ENCODE assay signal across 21 cellular contexts in the genomic region with DNA sequence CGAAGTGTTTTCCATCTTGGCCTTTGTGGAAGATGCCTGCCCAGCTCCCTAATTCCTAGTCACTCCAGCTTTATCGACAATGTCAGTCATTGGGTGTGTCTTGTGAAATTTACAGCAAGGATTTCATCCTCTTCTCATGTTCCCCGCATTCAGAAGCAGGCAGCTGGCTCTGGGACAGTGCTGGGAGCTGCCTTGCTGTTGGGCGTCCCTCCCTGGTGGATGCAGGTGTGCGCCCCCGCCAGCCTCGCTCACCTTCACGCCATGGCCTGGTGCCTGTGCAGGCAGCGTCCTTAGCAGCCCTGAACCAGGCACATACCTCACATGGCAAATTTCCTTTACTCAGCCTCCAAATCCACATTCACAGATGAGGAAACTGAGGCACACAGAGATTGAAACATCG. TPM values are rescaled to one million over a fixed set of nuclear protein-coding genes. Genes with fewer than 3 reads are reported as not detected.
DNase-seq lines count a peak whose midpoint lies in the region; ATAC-seq and TF ChIP-seq lines count a peak whose summit lies in the region.
"Had no signal": no experiment of that assay in that cellular context is flagged by ENCODE, and none has a peak within 500 bp of the region (broad histone marks: within the 10 kb centered on the region; RNA-seq: fewer than 3 reads in every experiment).

No MANE protein-coding gene starts in this region.

- no peak overlapping the region for H3K4ac ChIP-seq in neuronal stem cell (ENCODE audit: low read length)

- peaks cover 20% of the 10 kb centered on the region for H3K36me3 Mint-ChIP-seq in glutamatergic neuron (ENCODE audit: unreplicated experiment)

- no peak overlapping the region for H3K23ac ChIP-seq in neuronal stem cell (ENCODE audit: low read depth, low read length, poor library complexity)

- H3K4me3 Mint-ChIP-seq in glutamatergic neuron (ENCODE audit: unreplicated experiment): peak overlapping the region; percentile 42
- H3K4me3 Mint-ChIP-seq: neural crest cell had no signal

- H2BK15ac ChIP-seq in neuronal stem cell (ENCODE audit: low read length): no peak overlapping the region

- H3K27ac ChIP-seq in neuronal stem cell (replicated peaks; ENCODE audit: low read length): no peak overlapping the region
- H3K27ac ChIP-seq: foreskin keratinocyte, HL-60, SJSA1 had no signal

- no peak overlapping the region for H2AK5ac ChIP-seq in neuronal stem cell (ENCODE audit: low read depth, low read length)

- H3K9me3 Mint-ChIP-seq in glutamatergic neuron (ENCODE audit: unreplicated experiment): peaks cover 21% of the 10 kb centered on the region

- intact Hi-C loops in cardiac septum (cut with DNase I) (loop anchor here (5.0 kb wide), 1 partner anchor 88 kb away; no protein-coding TSS in a partner anchor), left cardiac atrium (cut with DNase I) (no loop called here)

- H3K9me3 ChIP-seq in neuronal stem cell (replicated peaks in 1 of 2; ENCODE audit: control insufficient read depth in 2 of 2, insufficient read depth in 1 of 2, low read depth in 1 of 2, low read length in 2 of 2): peaks cover 6 to 18% of the 10 kb centered on the region in 2 donors

- peaks cover 19% of the 10 kb centered on the region for H3K79me1 ChIP-seq in neuronal stem cell (ENCODE audit: low read depth, low read length)

- H3K27ac Mint-ChIP-seq in glutamatergic neuron (ENCODE audit: unreplicated experiment): peak overlapping the region; percentile 38

- H3K4me1 Mint-ChIP-seq in glutamatergic neuron (ENCODE audit: low read depth, unreplicated experiment): peaks cover 42% of the 10 kb centered on the region

- no peak overlapping the region for H2BK12ac ChIP-seq in neuronal stem cell (ENCODE audit: low read length)

- H2AFZ ChIP-seq in neuronal stem cell (ENCODE audit: low read length): no peak overlapping the region

- no peak overlapping the region for H4K8ac ChIP-seq in neuronal stem cell (ENCODE audit: low read depth, low read length)

- no peak for TF ChIP-seq CTCF in glutamatergic neuron (IDR thresholded peaks at IDR 0.05; ENCODE audit: partially characterized antibody, unreplicated experiment)

- H2BK120ac ChIP-seq in neuronal stem cell (ENCODE audit: low read depth, low read length): no peak overlapping the region

- H3K27me3 Mint-ChIP-seq in glutamatergic neuron (ENCODE audit: unreplicated experiment): peaks cover 9% of the 10 kb centered on the region

- H3K27me3 ChIP-seq in neuronal stem cell (ENCODE audit: control insufficient read depth in 3 of 3, insufficient read depth in 3 of 3, low read depth in 1 of 3, low read length in 3 of 3): no peaks in the 10 kb centered on the region
- H3K27me3 ChIP-seq: dorsolateral prefrontal cortex, foreskin keratinocyte, SJSA1 had no signal

- H3K14ac ChIP-seq in neuronal stem cell (ENCODE audit: low read length): no peak overlapping the region

- H3K4me2 ChIP-seq in neuronal stem cell (ENCODE audit: insufficient read depth, low read length, poor library complexity, severe bottlenecking): no peak overlapping the region

- peak overlapping the region; percentile 67 for H3K9ac ChIP-seq in neuronal stem cell (ENCODE audit: low read depth, low read length, poor library complexity)

- no peak overlapping the region for H4K91ac ChIP-seq in neuronal stem cell (ENCODE audit: low read depth, low read length, poor library complexity)

- no peak for ATAC-seq in left cardiac atrium
- ATAC-seq: HCT116 had no signal

- no CpG with 5 or more reads among the region's 10 CpGs for WGBS in neuronal stem cell (ENCODE audit: extremely low coverage in 2 of 2, insufficient read length in 2 of 2, insufficient replicate concordance in 1 of 2), 2 donors

- H3K36me3 ChIP-seq in neuronal stem cell (replicated peaks in 1 of 2; ENCODE audit: control insufficient read depth in 2 of 2, insufficient read depth in 2 of 2, low read length in 2 of 2): peaks cover 17 to 57% of the 10 kb centered on the region in 2 donors

- H3K4me3 ChIP-seq in neuronal stem cell (ENCODE audit: low read length in 2 of 2): no peak overlapping the region
- H3K4me3 ChIP-seq: dorsolateral prefrontal cortex, SJSA1 had no signal

- H3K4me1 ChIP-seq in neuronal stem cell (ENCODE audit: control insufficient read depth in 2 of 2, insufficient read depth in 1 of 2, low read depth in 1 of 2, low read length in 2 of 2): peaks cover 5 to 27% of the 10 kb centered on the region in 2 donors
- H3K4me1 ChIP-seq: foreskin keratinocyte had no signal

- DNase-seq in cardiac septum (ENCODE audit: low spot score): peak; percentile 44
- DNase-seq in left cardiac atrium: no peak
- no peak for DNase-seq in glutamatergic neuron
- DNase-seq in neuronal stem cell (ENCODE audit: low spot score): no peak
- no peak for DNase-seq in activated gamma-delta T cell (lab: John Stamatoyannopoulos, UW)
- no peak for DNase-seq in OCI-M2 (lab: John Stamatoyannopoulos, UW; ENCODE audit: unreplicated experiment)
- DNase-seq in NCI-H526 treated with DMSO at 0.1 percent for 48 hours (lab: John Stamatoyannopoulos, UW): no peak
- no peak for DNase-seq in NCI-H2081 (lab: John Stamatoyannopoulos, UW)
- DNase-seq: amygdala, erythroblast, midbrain, NCI-H2171 treated with DMSO at 0.1 percent for 48 hours, NCI-H748 treated with DMSO at 0.1 percent for 48 hours, OCI-M1, T-helper 2 cell had no signal

- H2BK5ac ChIP-seq in neuronal stem cell (ENCODE audit: low read length): no peak overlapping the region

- H3K18ac ChIP-seq in neuronal stem cell (ENCODE audit: low read length): peak overlapping the region; percentile 41

RNA-seq across cellular contexts. Expression of a gene that starts 39.7 kb away (rescaled TPM):
- total RNA-seq in cardiac septum (38.8 TPM), left cardiac atrium (10 to 100 TPM; 48.3 to 57.1 TPM), glutamatergic neuron (ENCODE audit: unreplicated experiment) (62.0 TPM)
- 74.2 TPM for polyA plus RNA-seq in neuronal stem cell (2013, experiment 1 of 2)
- polyA plus RNA-seq in neuronal stem cell (2013, experiment 2 of 2): 75.8 TPM

RNA-seq across cellular contexts. Expression of a gene that starts 54.4 kb away (rescaled TPM):
- total RNA-seq in cardiac septum (134 TPM), left cardiac atrium (10 to 100 TPM; 81.1 to 94.3 TPM), glutamatergic neuron (ENCODE audit: unreplicated experiment) (97.7 TPM)
- polyA plus RNA-seq in neuronal stem cell (2013, experiment 1 of 2): 21.3 TPM
- 22.2 TPM for polyA plus RNA-seq in neuronal stem cell (2013, experiment 2 of 2)
